ENCODE assay signal across 10 cellular contexts in the genomic region with DNA sequence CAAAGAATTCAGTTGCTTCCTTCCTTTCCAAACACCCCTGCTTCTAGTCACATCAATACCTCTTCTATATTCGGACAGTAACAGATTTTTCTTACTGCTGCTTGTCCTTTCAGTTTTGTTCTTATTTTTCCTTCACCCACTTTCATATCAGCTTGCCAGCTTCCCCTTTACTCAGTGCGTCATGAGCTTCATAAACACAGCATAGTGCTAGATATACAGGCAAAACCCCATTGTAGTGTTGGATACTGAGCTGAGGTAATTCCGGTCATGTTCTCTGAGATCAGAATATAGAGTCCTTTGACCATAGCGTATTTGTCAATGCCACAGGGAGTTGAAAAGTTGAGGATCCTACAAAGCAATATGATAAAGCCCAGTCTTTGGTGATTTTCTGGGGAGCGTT. TPM values are rescaled to one million over a fixed set of nuclear protein-coding genes. Genes with fewer than 3 reads are reported as not detected.
A peak's percentile ranks its signal among the peaks of the same experiment; 100 is the strongest.
DNase-seq lines count a peak whose midpoint lies in the region; ATAC-seq and TF ChIP-seq lines count a peak whose summit lies in the region.
"Had no signal": no experiment of that assay in that cellular context is flagged by ENCODE, and none has a peak within 500 bp of the region (broad histone marks: within the 10 kb centered on the region; RNA-seq: fewer than 3 reads in every experiment).

No MANE protein-coding gene starts in this region.

- peaks cover 61% of the 10 kb centered on the region for H3K4me1 Mint-ChIP-seq in activated B cell treated with CpG ODN at 0.5 μM for 24 hours
- peaks cover 35% of the 10 kb centered on the region for H3K4me1 Mint-ChIP-seq in stimulated activated naive CD8-positive, alpha-beta T cell treated with anti-CD3 and anti-CD28 coated beads, Interleukin-15, amount 100 ng/mL, for 72 hours

- intact Hi-C loops in activated B cell treated with CpG ODN at 0.5 μM for 24 hours (cut with micrococcal nuclease) = loop anchor here (1.0 to 5.0 kb wide), 13 partner anchors 8 to 796 kb away; partner anchors contain the start of genes D2HGDH, DTYMK, DUSP28 and STK25

- H3K36me3 ChIP-seq in parathyroid adenoma (ENCODE audit: control insufficient read depth, insufficient read depth, low read length) = no peaks in the 10 kb centered on the region

- H3K4me1 ChIP-seq in parathyroid adenoma = peaks cover 40% of the 10 kb centered on the region

- peak overlapping the region; percentile 29 for H3K27ac ChIP-seq in parathyroid adenoma
- H3K27ac ChIP-seq: tibial artery had no signal

- ATAC-seq in GM18858 (IDR thresholded peaks at IDR 0.05; ENCODE audit: unreplicated experiment) (peak; percentile 39), HG03135 (IDR thresholded peaks at IDR 0.05; ENCODE audit: unreplicated experiment) (peak; percentile 31), activated B cell treated with CpG ODN at 0.5 μM for 24 hours (ENCODE audit: low read depth) (peak; percentile 32)
- no peak for ATAC-seq in stimulated activated naive CD8-positive, alpha-beta T cell treated with anti-CD3 and anti-CD28 coated beads, Interleukin-15, amount 100 ng/mL, for 72 hours

- POLR2A ChIA-PET in activated B cell treated with CpG ODN at 0.5 μM for 24 hours (lab: Charles Lee) = interaction anchor here (0.6 to 3.7 kb wide), 12 partner anchors 9 to 527 kb away, joined by 3 to 50 read pairs (median 5); partner anchors contain the start of genes HDLBP, MTERF4 and SEPTIN2

- DNase-seq in activated B cell treated with CpG ODN at 0.5 μM for 24 hours (no peak), NCI-H1436 treated with DMSO at 0.1 percent for 48 hours (lab: John Stamatoyannopoulos, UW) (no peak), NCI-H187 treated with DMSO at 0.1 percent for 48 hours (lab: John Stamatoyannopoulos, UW) (no peak), SKM-1 treated with dmso at 0.1 percent for 144 hours (lab: John Stamatoyannopoulos, UW; ENCODE audit: unreplicated experiment) (no peak)
- no peak for DNase-seq in stimulated activated naive CD8-positive, alpha-beta T cell treated with anti-CD3 and anti-CD28 coated beads, Interleukin-15, amount 100 ng/mL, for 72 hours
- DNase-seq: NCI-H1048, tibial artery had no signal

- H3K4me3 ChIP-seq in parathyroid adenoma (ENCODE audit: low read depth, low read length) = peak overlapping the region; percentile 13
- H3K4me3 ChIP-seq: tibial artery had no signal

- H3K27me3 Mint-ChIP-seq in activated B cell treated with CpG ODN at 0.5 μM for 24 hours = no peaks in the 10 kb centered on the region
- H3K27me3 Mint-ChIP-seq in stimulated activated naive CD8-positive, alpha-beta T cell treated with anti-CD3 and anti-CD28 coated beads, Interleukin-15, amount 100 ng/mL, for 72 hours = no peaks in the 10 kb centered on the region

- no peaks in the 10 kb centered on the region for H3K9me3 Mint-ChIP-seq in activated B cell treated with CpG ODN at 0.5 μM for 24 hours
- H3K9me3 Mint-ChIP-seq in stimulated activated naive CD8-positive, alpha-beta T cell treated with anti-CD3 and anti-CD28 coated beads, Interleukin-15, amount 100 ng/mL, for 72 hours = no peaks in the 10 kb centered on the region

- peaks cover 51% of the 10 kb centered on the region for H3K79me2 ChIP-seq in parathyroid adenoma

- peak overlapping the region; percentile 79 for H3K27ac Mint-ChIP-seq in activated B cell treated with CpG ODN at 0.5 μM for 24 hours
- no peak overlapping the region for H3K27ac Mint-ChIP-seq in stimulated activated naive CD8-positive, alpha-beta T cell treated with anti-CD3 and anti-CD28 coated beads, Interleukin-15, amount 100 ng/mL, for 72 hours

- H2AFZ ChIP-seq in parathyroid adenoma = no peak overlapping the region

- H3K4me2 ChIP-seq in parathyroid adenoma (ENCODE audit: low read length) = peak overlapping the region; percentile 43

- CTCF ChIA-PET in activated B cell treated with CpG ODN at 0.5 μM for 24 hours (lab: Charles Lee) = interaction anchor here (0.9 to 2.5 kb wide), 5 partner anchors 10 to 43 kb away, joined by 3 to 11 read pairs (median 5); partner anchors contain the start of gene HDLBP

- H3K9me3 ChIP-seq in parathyroid adenoma (ENCODE audit: control insufficient read depth, low read length) = no peaks in the 10 kb centered on the region
- H3K9me3 ChIP-seq: tibial artery had no signal

- no peaks in the 10 kb centered on the region for H3K27me3 ChIP-seq in parathyroid adenoma (ENCODE audit: control insufficient read depth, insufficient read depth, low read length)
- H3K27me3 ChIP-seq: tibial artery had no signal

- no peak overlapping the region for H3K9ac ChIP-seq in parathyroid adenoma

- H3K4me3 Mint-ChIP-seq in activated B cell treated with CpG ODN at 0.5 μM for 24 hours = peak overlapping the region; percentile 87
- H3K4me3 Mint-ChIP-seq in stimulated activated naive CD8-positive, alpha-beta T cell treated with anti-CD3 and anti-CD28 coated beads, Interleukin-15, amount 100 ng/mL, for 72 hours = no peak overlapping the region

- TF ChIP-seq CTCF in activated B cell treated with CpG ODN at 0.5 μM for 24 hours (IDR thresholded peaks at IDR 0.05) (no peak), parathyroid adenoma (IDR thresholded peaks at IDR 0.05) (no peak)

- peaks cover 24% of the 10 kb centered on the region for H3K36me3 Mint-ChIP-seq in activated B cell treated with CpG ODN at 0.5 μM for 24 hours (ENCODE audit: low read depth)

RNA-seq across cellular contexts. Expression of gene FARP2, which starts 2.4 kb away (rescaled TPM):
- 74.7 and 91.2 TPM in 2 replicates for total RNA-seq in activated B cell treated with CpG ODN at 0.5 μM for 24 hours

RNA-seq across cellular contexts. Expression of gene SEPTIN2, which starts 42.7 kb away (rescaled TPM):
- total RNA-seq in activated B cell treated with CpG ODN at 0.5 μM for 24 hours = 238 and 251 TPM in 2 replicates

RNA-seq across cellular contexts. Expression of gene HDLBP, which starts 43.0 kb away (rescaled TPM):
- 158 and 168 TPM in 2 replicates for total RNA-seq in activated B cell treated with CpG ODN at 0.5 μM for 24 hours
